ENCODE assay signal across 12 cellular contexts in genomic region chr10:4150676-4151075, GRCh38.
DNase-seq lines count a peak whose midpoint lies in the region; ATAC-seq and TF ChIP-seq lines count a peak whose summit lies in the region.
"Had no signal": no experiment of that assay in that cellular context is flagged by ENCODE, and none has a peak within 500 bp of the region (broad histone marks: within the 10 kb centered on the region; RNA-seq: fewer than 3 reads in every experiment).

No MANE protein-coding gene starts in this region.

- H3K9ac ChIP-seq in IMR-90 (ENCODE audit: low read depth, low read length) (no peak overlapping the region), mesendoderm (ENCODE audit: low read length) (no peak overlapping the region)
- H3K9ac ChIP-seq: GM23248 had no signal

- H3K56ac ChIP-seq in IMR-90 (ENCODE audit: extremely low read depth, insufficient read depth, low read length) (no peak overlapping the region), mesendoderm (ENCODE audit: low read length) (no peak overlapping the region)

- dilution Hi-C loops in IMR-90 (cut with HindIII; ENCODE audit: low sequenced_read_pairs, unreplicated experiment): no loop called here

- H3K23ac ChIP-seq in IMR-90 (ENCODE audit: low read depth, low read length) (no peak overlapping the region), mesendoderm (ENCODE audit: low read length) (no peak overlapping the region)

- H3K27ac ChIP-seq in IMR-90 (ENCODE audit: insufficient read depth, low read length) (no peak overlapping the region), Panc1 (ENCODE audit: low read length) (peak overlapping the region; percentile 39; the same call in 1 of the 2 replicates), mesendoderm (ENCODE audit: low read depth, low read length) (no peak overlapping the region)
- H3K27ac ChIP-seq: GM23248 had no signal

- DNase-seq in IMR-90 (no peak), Panc1 (ENCODE audit: low read depth, low spot score) (no peak), mesendoderm (no peak), SKM-1 (lab: John Stamatoyannopoulos, UW; ENCODE audit: unreplicated experiment) (no peak), KG1 (lab: John Stamatoyannopoulos, UW) (no peak), Right ventricle myocardium inferior (ENCODE audit: missing footprints) (no peak)
- DNase-seq: C1 segment of cervical spinal cord; CD4-positive, alpha-beta memory T cell; DMS153; DND-41; GM23248 had no signal

- H2BK5ac ChIP-seq in IMR-90 (ENCODE audit: low read depth, low read length, poor library complexity, severe bottlenecking): no peak overlapping the region
- H2BK5ac ChIP-seq in mesendoderm (ENCODE audit: low read length): no peak overlapping the region

- H3K4me3 ChIP-seq in IMR-90 (ENCODE audit: insufficient read depth, low read depth, low read length) (no peak overlapping the region), Panc1 (ENCODE audit: low read depth in 2 of 2, low read length in 2 of 2) (no peak overlapping the region), mesendoderm (ENCODE audit: low read length) (no peak overlapping the region)
- H3K4me3 ChIP-seq: GM23248 had no signal

- H2AFZ ChIP-seq in IMR-90 (replicated peaks; ENCODE audit: low read length, poor library complexity): no peak overlapping the region
- H2AFZ ChIP-seq: GM23248 had no signal

- H2AK5ac ChIP-seq in IMR-90 (ENCODE audit: low read depth, low read length): 0 out of 2 replicates have a peak overlapping the region, but pooled peaks have one; percentile 9
- H2AK5ac ChIP-seq in mesendoderm (ENCODE audit: low read length): no peak overlapping the region

- no peak overlapping the region for H3K14ac ChIP-seq in IMR-90 (replicated peaks; ENCODE audit: low read depth, low read length)

- no peaks in the 10 kb centered on the region for H3K9me3 ChIP-seq in IMR-90 (ENCODE audit: control insufficient read depth, insufficient read depth, low read length)
- H3K9me3 ChIP-seq in Panc1 (ENCODE audit: control insufficient read depth, insufficient read depth, low read depth, low read length): peaks cover 4% of the 10 kb centered on the region
- H3K9me3 ChIP-seq: Caco-2 had no signal

- H3K4me1 ChIP-seq in IMR-90 (ENCODE audit: control insufficient read depth, insufficient read depth, low read length): no peaks in the 10 kb centered on the region
- no peaks in the 10 kb centered on the region for H3K4me1 ChIP-seq in Panc1 (ENCODE audit: control insufficient read depth, insufficient read depth, low read length)
- H3K4me1 ChIP-seq in mesendoderm (ENCODE audit: control insufficient read depth, low read depth, low read length): no peaks in the 10 kb centered on the region
- H3K4me1 ChIP-seq: Caco-2 had no signal

- no peak overlapping the region for H3K4me2 ChIP-seq in IMR-90 (ENCODE audit: low read depth, low read length)
- H3K4me2 ChIP-seq in mesendoderm (ENCODE audit: low read length): no peak overlapping the region

- no peak for TF ChIP-seq CTCF in IMR-90 (conservative IDR thresholded peaks at IDR 0.05; ENCODE audit: low read depth, low read length)
- TF ChIP-seq CTCF in Panc1 (IDR thresholded peaks at IDR 0.05): no peak

- no TSS peak for BruUV-seq in IMR-90 (replicated peaks; lab: Mats Ljungman, UMichigan)
- no TSS peak for BruUV-seq in Panc1 (replicated peaks; lab: Mats Ljungman, UMichigan)

- no peaks in the 10 kb centered on the region for H3K9me1 ChIP-seq in IMR-90 (ENCODE audit: insufficient read depth, low read length)

- H3K18ac ChIP-seq in IMR-90 (ENCODE audit: low read depth, low read length): no peak overlapping the region
- peak overlapping the region; percentile 92 for H3K18ac ChIP-seq in mesendoderm (ENCODE audit: low read length)

- H2BK15ac ChIP-seq in IMR-90 (ENCODE audit: low read depth, low read length): no peak overlapping the region
- H2BK15ac ChIP-seq in mesendoderm (replicated peaks; ENCODE audit: low read depth): peak overlapping the region; percentile 67

- H4K8ac ChIP-seq in IMR-90 (ENCODE audit: low read depth in 2 of 2, low read length in 2 of 2): no peak overlapping the region
- H4K8ac ChIP-seq in mesendoderm (ENCODE audit: low read depth, low read length): no peak overlapping the region

- H4K20me1 ChIP-seq in IMR-90 (ENCODE audit: insufficient read depth, low read length): no peaks in the 10 kb centered on the region

- intact Hi-C loops in IMR-90 (cut with micrococcal nuclease): no loop called here
- intact Hi-C loops in Panc1 (cut with micrococcal nuclease; ENCODE audit: unreplicated experiment): no loop called here
- intact Hi-C loops in Right ventricle myocardium inferior (cut with DNase I): no loop called here

- no peaks in the 10 kb centered on the region for H3K79me2 ChIP-seq in mesendoderm (ENCODE audit: control insufficient read depth, insufficient read depth, low read length)

- H3K4ac ChIP-seq in IMR-90 (ENCODE audit: low read depth, low read length): no peak overlapping the region
- no peak overlapping the region for H3K4ac ChIP-seq in mesendoderm (ENCODE audit: low read depth, low read length)

- WGBS in IMR-90 (ENCODE audit: extremely low coverage in 2 of 2, insufficient read length in 1 of 2), 2 experiments: no CpG with 5 or more reads among the region's 4 CpGs
- WGBS in mesendoderm (ENCODE audit: extremely low coverage, insufficient coverage, low lambda C conversion rate): no CpG with 5 or more reads among the region's 4 CpGs

- no peaks in the 10 kb centered on the region for H3K36me3 ChIP-seq in IMR-90 (ENCODE audit: control insufficient read depth, insufficient read depth, low read length)
- H3K36me3 ChIP-seq in Panc1 (ENCODE audit: control insufficient read depth, insufficient read depth, low read length): no peaks in the 10 kb centered on the region
- no peaks in the 10 kb centered on the region for H3K36me3 ChIP-seq in mesendoderm (ENCODE audit: control insufficient read depth, insufficient read depth, low read length)

- no peak overlapping the region for H4K5ac ChIP-seq in IMR-90 (ENCODE audit: low read depth, low read length)
- no peak overlapping the region for H4K5ac ChIP-seq in mesendoderm (ENCODE audit: low read length)

- H2BK120ac ChIP-seq in IMR-90 (ENCODE audit: low read depth, low read length) (no peak overlapping the region), mesendoderm (ENCODE audit: low read depth, low read length) (no peak overlapping the region)

- no peak for ATAC-seq in IMR-90 (ENCODE audit: low read depth)
- no peak for ATAC-seq in Panc1
- ATAC-seq in Right ventricle myocardium inferior: no peak

- no peak overlapping the region for H2AK9ac ChIP-seq in IMR-90 (replicated peaks; ENCODE audit: low read depth, low read length, poor library complexity)

- H4K91ac ChIP-seq in IMR-90 (ENCODE audit: insufficient read depth, low read depth, low read length): no peak overlapping the region

- H3K79me1 ChIP-seq in IMR-90 (ENCODE audit: low read depth in 1 of 2, low read length in 2 of 2): no peaks in the 10 kb centered on the region
- H3K79me1 ChIP-seq in mesendoderm (ENCODE audit: low read length): no peaks in the 10 kb centered on the region

- no peak overlapping the region for H2BK20ac ChIP-seq in IMR-90 (ENCODE audit: low read depth, low read length)

- in situ Hi-C loops in IMR-90 (cut with MboI; ENCODE audit: low sequenced_read_pairs) (no loop called here), Panc1 (cut with HindIII; ENCODE audit: low pct_unique_long_range_greater_than_20kb, low sequenced_read_pairs) (no loop called here)

- TF ChIP-seq POLR2A in IMR-90 (IDR thresholded peaks at IDR 0.05; ENCODE audit: low read depth, low read length): no peak

- H3K27me3 ChIP-seq in IMR-90 (ENCODE audit: control insufficient read depth, insufficient read depth, low read length): no peaks in the 10 kb centered on the region
- no peaks in the 10 kb centered on the region for H3K27me3 ChIP-seq in Panc1 (ENCODE audit: control insufficient read depth, insufficient read depth, low read length)
- no peaks in the 10 kb centered on the region for H3K27me3 ChIP-seq in mesendoderm (ENCODE audit: insufficient read depth, low read length, poor library complexity)

- no peak for TF ChIP-seq RAD21 in IMR-90 (IDR thresholded peaks at IDR 0.05; ENCODE audit: low read length)

- POLR2A ChIA-PET in IMR-90 (lab: Charles Lee; ENCODE audit: unreplicated experiment): no interaction called here
- POLR2A ChIA-PET in Panc1 (lab: Charles Lee): no interaction called here

- CTCF ChIA-PET in IMR-90 (lab: Yijun Ruan, JAX) (no interaction called here), Panc1 (lab: Charles Lee) (no interaction called here)

TF ChIP-seq in IMR-90, 13 proteins besides CTCF, POLR2A, EP300 and RAD21 (continues in another document):
- TF ChIP-seq, protein P1, sequence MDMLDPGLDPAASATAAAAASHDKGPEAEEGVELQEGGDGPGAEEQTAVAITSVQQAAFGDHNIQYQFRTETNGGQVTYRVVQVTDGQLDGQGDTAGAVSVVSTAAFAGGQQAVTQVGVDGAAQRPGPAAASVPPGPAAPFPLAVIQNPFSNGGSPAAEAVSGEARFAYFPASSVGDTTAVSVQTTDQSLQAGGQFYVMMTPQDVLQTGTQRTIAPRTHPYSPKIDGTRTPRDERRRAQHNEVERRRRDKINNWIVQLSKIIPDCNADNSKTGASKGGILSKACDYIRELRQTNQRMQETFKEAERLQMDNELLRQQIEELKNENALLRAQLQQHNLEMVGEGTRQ (IDR thresholded peaks at IDR 0.05; ENCODE audit: low read depth, low read length): no peak
- no peak for TF ChIP-seq CHD1 (IDR thresholded peaks at IDR 0.05; ENCODE audit: low read depth, low read length)
- no peak for TF ChIP-seq BHLHE40 (IDR thresholded peaks at IDR 0.05; ENCODE audit: low read depth, low read length)
- no peak for TF ChIP-seq CEBPB (IDR thresholded peaks at IDR 0.05; ENCODE audit: low read depth, low read length)
- TF ChIP-seq RFX5 (IDR thresholded peaks at IDR 0.05; ENCODE audit: low read depth, low read length): no peak
- no peak for TF ChIP-seq MAZ (IDR thresholded peaks at IDR 0.05; ENCODE audit: borderline replicate concordance, low read depth, low read length)
- no peak for TF ChIP-seq FOS (IDR thresholded peaks at IDR 0.05; ENCODE audit: low read depth, low read length)
- no peak for TF ChIP-seq MAFK (IDR thresholded peaks at IDR 0.05; ENCODE audit: low read depth, low read length)
- no peak for TF ChIP-seq ELK1 (IDR thresholded peaks at IDR 0.05; ENCODE audit: borderline replicate concordance, low read depth, low read length)
- TF ChIP-seq NFE2L2 (IDR thresholded peaks at IDR 0.05; ENCODE audit: low read depth, low read length): no peak
- no peak for TF ChIP-seq MXI1 (IDR thresholded peaks at IDR 0.05; ENCODE audit: borderline replicate concordance, low read depth, low read length)
- TF ChIP-seq SMC3 (IDR thresholded peaks at IDR 0.05; ENCODE audit: low read depth, low read length): no peak
